In genomic region chr11:31120428-31120827, GRCh38 we compare ENCODE assay signal across 31 cellular contexts.
"Had no signal": no experiment of that assay in that cellular context is flagged by ENCODE, and none has a peak within 500 bp of the region (broad histone marks: within the 10 kb centered on the region; RNA-seq: fewer than 3 reads in every experiment).

No MANE protein-coding gene starts in this region.

- H3K4me3 ChIP-seq: coronary artery, dorsolateral prefrontal cortex, esophagus squamous epithelium, heart left ventricle had no signal

- H3K4me1 ChIP-seq: esophagus squamous epithelium, heart left ventricle had no signal

- H3K36me3 ChIP-seq: brain microvascular endothelial cell, esophagus squamous epithelium, heart left ventricle, WERI-Rb-1 had no signal

- H3K27me3 Mint-ChIP-seq: activated CD4-positive, alpha-beta memory T cell treated with anti-CD3 and anti-CD28 coated beads for 36 hours; activated CD4-positive, alpha-beta T cell treated with anti-CD3 and anti-CD28 coated beads, Interleukin-2, amount 10 ng/mL, durations not matched to agents 24 days and 14 days; activated CD8-positive, alpha-beta memory T cell treated with anti-CD3 and anti-CD28 coated beads, Interleukin-2, amount 10 ng/mL, durations not matched to agents 7 days and 5 days; activated naive CD4-positive, alpha-beta T cell treated with anti-CD3 and anti-CD28 coated beads, Interleukin-2, amount 10 ng/mL, durations not matched to agents 7 days and 5 days; activated naive CD8-positive, alpha-beta T cell treated with anti-CD3 and anti-CD28 coated beads, Interleukin-2, amount 10 ng/mL, durations not matched to agents 7 days and 5 days; central memory CD8-positive, alpha-beta T cell; dendritic cell treated with granulocyte-macrophage colony-stimulating factor and Interleukin-4, amounts not matched to agents 40 ng/mL and 50 ng/mL, for 4 days; T-helper 17 cell had no signal

- FAIRE-seq: astrocyte, bronchial epithelial cell, frontal cortex had no signal

- DNase-seq: activated CD4-positive, alpha-beta memory T cell treated with anti-CD3 and anti-CD28 coated beads for 36 hours; activated CD4-positive, alpha-beta T cell treated with anti-CD3 and anti-CD28 coated beads for 36 hours; activated CD4-positive, alpha-beta T cell treated with anti-CD3 and anti-CD28 coated beads, Interleukin-2, amount 10 ng/mL, durations not matched to agents 24 days and 14 days; activated CD4-positive, CD25-positive, alpha-beta regulatory T cell; activated CD4-positive, CD25-positive, alpha-beta regulatory T cell treated with anti-CD3 and anti-CD28 coated beads, Interleukin-2, amount 50 U/mL, for 72 hours; activated CD8-positive, alpha-beta memory T cell treated with anti-CD3 and anti-CD28 coated beads, Interleukin-2, amount 10 ng/mL, durations not matched to agents 7 days and 5 days; activated CD8-positive, alpha-beta memory T cell treated with anti-CD3 and anti-CD28 coated beads, Interleukin-2, amount 50 U/mL, for 4 hours; activated CD8-positive, alpha-beta T cell treated with anti-CD3 and anti-CD28 coated beads, Interleukin-2, amount 10 ng/mL, durations not matched to agents 7 days and 5 days; activated gamma-delta T cell; activated naive CD4-positive, alpha-beta T cell; activated naive CD4-positive, alpha-beta T cell treated with anti-CD3 and anti-CD28 coated beads, Interleukin-2, amount 10 ng/mL, durations not matched to agents 7 days and 5 days; activated naive CD8-positive, alpha-beta T cell treated with anti-CD3 and anti-CD28 coated beads, Interleukin-2, amount 10 ng/mL, durations not matched to agents 7 days and 5 days; activated T-cell treated with anti-CD3 and anti-CD28 coated beads, Interleukin-2, amount 50 U/mL, for 1 hour; activated T-cell treated with anti-CD3 and anti-CD28 coated beads, Interleukin-2, amount 50 U/mL, for 72 hours; brain microvascular endothelial cell; dorsolateral prefrontal cortex; effector memory CD4-positive, alpha-beta T cell; esophagus squamous epithelium; heart left ventricle; T-helper 1 cell; T-helper 17 cell; T1000; WERI-Rb-1 had no signal

- H3K9me3 Mint-ChIP-seq: activated CD4-positive, alpha-beta T cell treated with anti-CD3 and anti-CD28 coated beads, Interleukin-2, amount 10 ng/mL, durations not matched to agents 24 days and 14 days; activated naive CD4-positive, alpha-beta T cell treated with anti-CD3 and anti-CD28 coated beads, Interleukin-2, amount 10 ng/mL, durations not matched to agents 7 days and 5 days; activated naive CD8-positive, alpha-beta T cell treated with anti-CD3 and anti-CD28 coated beads, Interleukin-2, amount 10 ng/mL, durations not matched to agents 7 days and 5 days; dendritic cell treated with granulocyte-macrophage colony-stimulating factor and Interleukin-4, amounts not matched to agents 40 ng/mL and 50 ng/mL, for 4 days; T-helper 2 cell treated with Interferon-gamma antibody and Interleukin-4, amounts not matched to agents 5 μg/mL and 100 μg/mL, for 36 hours had no signal

- H3K4me3 Mint-ChIP-seq: activated CD4-positive, alpha-beta memory T cell treated with anti-CD3 and anti-CD28 coated beads for 36 hours; activated CD4-positive, alpha-beta T cell treated with anti-CD3 and anti-CD28 coated beads for 36 hours; activated CD4-positive, alpha-beta T cell treated with anti-CD3 and anti-CD28 coated beads, Interleukin-2, amount 10 ng/mL, durations not matched to agents 24 days and 14 days; activated CD8-positive, alpha-beta memory T cell treated with anti-CD3 and anti-CD28 coated beads, Interleukin-2, amount 10 ng/mL, durations not matched to agents 7 days and 5 days; activated CD8-positive, alpha-beta T cell treated with anti-CD3 and anti-CD28 coated beads, Interleukin-2, amount 10 ng/mL, durations not matched to agents 7 days and 5 days; activated naive CD4-positive, alpha-beta T cell treated with anti-CD3 and anti-CD28 coated beads, Interleukin-2, amount 10 ng/mL, durations not matched to agents 7 days and 5 days; activated naive CD8-positive, alpha-beta T cell treated with anti-CD3 and anti-CD28 coated beads, Interleukin-2, amount 10 ng/mL, durations not matched to agents 7 days and 5 days; activated T-cell treated with anti-CD3 and anti-CD28 coated beads, Interleukin-2, amount 50 U/mL, for 72 hours; central memory CD8-positive, alpha-beta T cell; dendritic cell treated with granulocyte-macrophage colony-stimulating factor and Interleukin-4, amounts not matched to agents 40 ng/mL and 50 ng/mL, for 4 days; T-helper 17 cell; T-helper 2 cell treated with Interferon-gamma antibody and Interleukin-4, amounts not matched to agents 5 μg/mL and 100 μg/mL, for 36 hours had no signal

- H3K27ac ChIP-seq: brain microvascular endothelial cell, coronary artery, dorsolateral prefrontal cortex, esophagus squamous epithelium, heart left ventricle, WERI-Rb-1 had no signal

- H3K4me1 Mint-ChIP-seq: activated CD4-positive, alpha-beta T cell treated with anti-CD3 and anti-CD28 coated beads for 36 hours; activated CD4-positive, alpha-beta T cell treated with anti-CD3 and anti-CD28 coated beads, Interleukin-2, amount 10 ng/mL, durations not matched to agents 24 days and 14 days; activated CD8-positive, alpha-beta memory T cell treated with anti-CD3 and anti-CD28 coated beads, Interleukin-2, amount 10 ng/mL, durations not matched to agents 7 days and 5 days; activated naive CD4-positive, alpha-beta T cell treated with anti-CD3 and anti-CD28 coated beads, Interleukin-2, amount 10 ng/mL, durations not matched to agents 7 days and 5 days; activated naive CD8-positive, alpha-beta T cell treated with anti-CD3 and anti-CD28 coated beads, Interleukin-2, amount 10 ng/mL, durations not matched to agents 7 days and 5 days; central memory CD8-positive, alpha-beta T cell; T-helper 17 cell had no signal

- ATAC-seq: activated CD4-positive, alpha-beta T cell treated with anti-CD3 and anti-CD28 coated beads for 36 hours; activated CD8-positive, alpha-beta memory T cell treated with anti-CD3 and anti-CD28 coated beads, Interleukin-2, amount 10 ng/mL, durations not matched to agents 7 days and 5 days; activated CD8-positive, alpha-beta T cell treated with anti-CD3 and anti-CD28 coated beads, Interleukin-2, amount 10 ng/mL, durations not matched to agents 7 days and 5 days; activated naive CD4-positive, alpha-beta T cell treated with anti-CD3 and anti-CD28 coated beads, Interleukin-2, amount 50 U/mL, for 72 hours; activated T-cell treated with anti-CD3 and anti-CD28 coated beads, Interleukin-2, amount 50 U/mL, for 72 hours; heart left ventricle; T-helper 17 cell had no signal

- H3K9me3 ChIP-seq: esophagus squamous epithelium had no signal

- H3K27ac Mint-ChIP-seq: activated CD4-positive, alpha-beta memory T cell treated with anti-CD3 and anti-CD28 coated beads for 36 hours; activated CD4-positive, alpha-beta T cell treated with anti-CD3 and anti-CD28 coated beads for 36 hours; activated CD4-positive, alpha-beta T cell treated with anti-CD3 and anti-CD28 coated beads, Interleukin-2, amount 10 ng/mL, durations not matched to agents 24 days and 14 days; activated CD8-positive, alpha-beta memory T cell treated with anti-CD3 and anti-CD28 coated beads, Interleukin-2, amount 10 ng/mL, durations not matched to agents 7 days and 5 days; activated CD8-positive, alpha-beta T cell treated with anti-CD3 and anti-CD28 coated beads, Interleukin-2, amount 10 ng/mL, durations not matched to agents 7 days and 5 days; activated naive CD4-positive, alpha-beta T cell treated with anti-CD3 and anti-CD28 coated beads, Interleukin-2, amount 10 ng/mL, durations not matched to agents 7 days and 5 days; activated naive CD4-positive, alpha-beta T cell treated with anti-CD3 and anti-CD28 coated beads, Interleukin-2, amount 50 U/mL, for 72 hours; activated naive CD8-positive, alpha-beta T cell treated with anti-CD3 and anti-CD28 coated beads, Interleukin-2, amount 10 ng/mL, durations not matched to agents 7 days and 5 days; activated T-cell treated with anti-CD3 and anti-CD28 coated beads, Interleukin-2, amount 50 U/mL, for 72 hours; dendritic cell treated with granulocyte-macrophage colony-stimulating factor and Interleukin-4, amounts not matched to agents 40 ng/mL and 50 ng/mL, for 4 days; T-helper 17 cell; T-helper 2 cell treated with Interferon-gamma antibody and Interleukin-4, amounts not matched to agents 5 μg/mL and 100 μg/mL, for 36 hours had no signal

- H3K36me3 Mint-ChIP-seq: activated CD4-positive, alpha-beta memory T cell treated with anti-CD3 and anti-CD28 coated beads for 36 hours; activated CD8-positive, alpha-beta memory T cell treated with anti-CD3 and anti-CD28 coated beads, Interleukin-2, amount 10 ng/mL, durations not matched to agents 7 days and 5 days; activated naive CD4-positive, alpha-beta T cell treated with anti-CD3 and anti-CD28 coated beads, Interleukin-2, amount 10 ng/mL, durations not matched to agents 7 days and 5 days; activated naive CD4-positive, alpha-beta T cell treated with anti-CD3 and anti-CD28 coated beads, Interleukin-2, amount 50 U/mL, for 72 hours; activated naive CD8-positive, alpha-beta T cell treated with anti-CD3 and anti-CD28 coated beads, Interleukin-2, amount 10 ng/mL, durations not matched to agents 7 days and 5 days had no signal

- H3K27me3 ChIP-seq: brain microvascular endothelial cell, esophagus squamous epithelium, heart left ventricle had no signal
